ENCODE assay signal across 8 cellular contexts in genomic region chr19:12778020-12778904, GRCh38. TPM values are rescaled to one million over a fixed set of nuclear protein-coding genes. Genes with fewer than 3 reads are reported as not detected.
A peak's percentile ranks its signal among the peaks of the same experiment; 100 is the strongest.
DNase-seq lines count a peak whose midpoint lies in the region; ATAC-seq and TF ChIP-seq lines count a peak whose summit lies in the region.

No MANE protein-coding gene starts in this region.

- DNase-seq in DMS153 (lab: John Stamatoyannopoulos, UW) (peak; percentile 64), RWPE2 (ENCODE audit: low spot score) (no peak), brain microvascular endothelial cell (peak; percentile 75), skeletal muscle cell (ENCODE audit: low read depth) (no peak)

- in situ Hi-C loops in brain microvascular endothelial cell (cut with HindIII; ENCODE audit: low pct_ligation_motif_present, low sequenced_read_pairs) = no loop called here

- H3K27ac ChIP-seq in HUES64 (ENCODE audit: low read depth, low read length) (peak overlapping the region; percentile 71; the same call in 1 of the 2 replicates), RWPE2 (ENCODE audit: poor library complexity, severe bottlenecking) (peak overlapping the region; percentile 92), brain microvascular endothelial cell (peak overlapping the region; percentile 93)

- ATAC-seq in RWPE2 (ENCODE audit: low read depth) (peak; percentile 42), HG03135 (IDR thresholded peaks at IDR 0.05; ENCODE audit: unreplicated experiment) (no peak), HG02588 (IDR thresholded peaks at IDR 0.05; ENCODE audit: unreplicated experiment) (no peak)

- H3K27me3 ChIP-seq in HUES64 (ENCODE audit: insufficient read depth, low read length) (no peaks in the 10 kb centered on the region), RWPE2 (ENCODE audit: insufficient read depth, poor library complexity, severe bottlenecking) (no peaks in the 10 kb centered on the region), brain microvascular endothelial cell (replicated peaks) (no peaks in the 10 kb centered on the region)

- TF ChIP-seq CTCF in RWPE2 (IDR thresholded peaks at IDR 0.05; ENCODE audit: poor library complexity, severe bottlenecking) (no peak), brain microvascular endothelial cell (IDR thresholded peaks at IDR 0.05; ENCODE audit: low read depth, low read length, missing control alignments) (no peak)

- H3K4me3 ChIP-seq in HUES64 (ENCODE audit: low read length) = peak overlapping the region; percentile 65
- H3K4me3 ChIP-seq in RWPE2 (ENCODE audit: severe bottlenecking) = peak overlapping the region; percentile 43
- peak overlapping the region; percentile 66 for H3K4me3 ChIP-seq in brain microvascular endothelial cell (ENCODE audit: low read depth, low read length)
- peak overlapping the region; percentile 58 for H3K4me3 ChIP-seq in iPS-18c (ENCODE audit: insufficient read depth, low read depth, low read length)
- peak overlapping the region; percentile 61 for H3K4me3 ChIP-seq in skeletal muscle cell (ENCODE audit: low read depth, low read length)

- H3K9ac ChIP-seq in HUES64 (ENCODE audit: low read depth, low read length) = peak overlapping the region; percentile 37; the same call in 1 of the 2 replicates

- 3% methylated on average over 42 of the region's 44 CpGs for WGBS in HUES64

- H3K4me1 ChIP-seq in HUES64 (ENCODE audit: insufficient read depth, low read length) (peaks cover 12% of the 10 kb centered on the region), RWPE2 (ENCODE audit: insufficient read depth, poor library complexity, severe bottlenecking) (peaks cover 10% of the 10 kb centered on the region)

- H3K9me3 ChIP-seq in HUES64 (ENCODE audit: insufficient read depth, low read depth, low read length) = no peaks in the 10 kb centered on the region
- no peaks in the 10 kb centered on the region for H3K9me3 ChIP-seq in RWPE2 (ENCODE audit: severe bottlenecking)
- H3K9me3 ChIP-seq in iPS-18c (ENCODE audit: control insufficient read depth, insufficient read depth, low read length) = no peaks in the 10 kb centered on the region

- H3K36me3 ChIP-seq in HUES64 (ENCODE audit: insufficient read depth, low read length) (0 out of 2 replicates have a peak, but pooled peaks cover 4% of the 10 kb centered on the region), RWPE2 (ENCODE audit: low read depth) (peaks cover 13% of the 10 kb centered on the region), brain microvascular endothelial cell (replicated peaks) (no peaks in the 10 kb centered on the region)

RNA-seq across cellular contexts. Expression of gene HOOK2, which starts 2.9 kb away (rescaled TPM):
- 23.3 TPM for polyA plus RNA-seq in HUES64 (2013, experiment 1 of 2)
- 23.0 TPM for polyA plus RNA-seq in HUES64 (2013, experiment 2 of 2)

RNA-seq across cellular contexts. Expression of gene JUNB, which starts 13.0 kb away (rescaled TPM):
- 2.4 TPM for polyA plus RNA-seq in HUES64 (2013, experiment 1 of 2)
- 3.6 TPM for polyA plus RNA-seq in HUES64 (2013, experiment 2 of 2)

RNA-seq across cellular contexts. Expression of gene PRDX2, which starts 23.3 kb away (rescaled TPM):
- 317 TPM for polyA plus RNA-seq in HUES64 (2013, experiment 1 of 2)
- 333 TPM for polyA plus RNA-seq in HUES64 (2013, experiment 2 of 2)

RNA-seq across cellular contexts. Expression of gene THSD8, which starts 23.6 kb away (rescaled TPM):
- 8.9 TPM for polyA plus RNA-seq in HUES64 (2013, experiment 1 of 2)
- 15.8 TPM for polyA plus RNA-seq in HUES64 (2013, experiment 2 of 2)

RNA-seq across cellular contexts. Expression of gene BEST2, which starts 26.7 kb away (rescaled TPM):
- 0.55 TPM for polyA plus RNA-seq in HUES64 (2013, experiment 1 of 2)
- 1.1 TPM for polyA plus RNA-seq in HUES64 (2013, experiment 2 of 2)

Comparison
In these comparisons a context has a peak if more than half of its experiments do, and no peak if none do; other contexts are left out.
1. DNase-seq: peak in DMS153 (single experiment) and brain microvascular endothelial cell (single experiment); none in RWPE2 (single experiment) and skeletal muscle cell (single experiment).
2. Peak in every context shown above with its lines, with median percentiles within 50 percentile points of each other: H3K27ac ChIP-seq and H3K4me3 ChIP-seq.